In genomic region chr1:16249838-16250241, GRCh38 we compare ENCODE assay signal across 9 cellular contexts. TPM values are rescaled to one million over a fixed set of nuclear protein-coding genes. Genes with fewer than 3 reads are reported as not detected.
DNase-seq lines count a peak whose midpoint lies in the region; TF ChIP-seq lines count a peak whose summit lies in the region.
"Had no signal": no experiment of that assay in that cellular context is flagged by ENCODE, and none has a peak within 500 bp of the region (broad histone marks: within the 10 kb centered on the region; RNA-seq: fewer than 3 reads in every experiment).

No MANE protein-coding gene starts in this region.

- H3K27ac ChIP-seq in liver (ENCODE audit: low read depth in 1 of 2, low read length in 2 of 2) (peak overlapping the region in 1 of 2 donors; percentile 65), tibial nerve (peak overlapping the region; percentile 46 to 90 (median 78))

- no peak for TF ChIP-seq CTCF in liver (IDR thresholded peaks at IDR 0.05; ENCODE audit: low read depth, low read length, missing input control)
- no peak for TF ChIP-seq CTCF in tibial nerve (IDR thresholded peaks at IDR 0.05)

- 28% methylated on average over 3 of the region's 3 CpGs for WGBS in liver
- 25 to 35% methylated on average over 3 of the region's 3 CpGs for WGBS in tibial nerve, 2 donors

- H3K9me3 ChIP-seq in adipocyte (ENCODE audit: control insufficient read depth, low read length) (no peaks in the 10 kb centered on the region), liver (ENCODE audit: control insufficient read depth in 4 of 4, low read length in 3 of 4) (no peaks in the 10 kb centered on the region), tibial nerve (no peaks in the 10 kb centered on the region)

- H3K4me1 ChIP-seq in adipocyte (ENCODE audit: control insufficient read depth, insufficient read depth, low read length) (peaks cover 46% of the 10 kb centered on the region), liver (ENCODE audit: control insufficient read depth in 4 of 4, insufficient read depth in 4 of 4, low read length in 3 of 4) (peaks cover 5 to 46% (median 42%) of the 10 kb centered on the region in 4 donors), tibial nerve (peaks cover 0 to 82% (median 37%) of the 10 kb centered on the region in 4 donors)

- peak in 1 of 2 donors; percentile 16 for TF ChIP-seq RAD21 in liver (IDR thresholded peaks at IDR 0.05)

- H3K4me3 ChIP-seq in adipocyte (ENCODE audit: low read length) (peak overlapping the region; percentile 25), liver (ENCODE audit: low read depth in 1 of 3, low read length in 3 of 3) (no peak overlapping the region), tibial nerve (no peak overlapping the region)

- no peaks in the 10 kb centered on the region for H3K27me3 ChIP-seq in adipocyte (replicated peaks; ENCODE audit: control insufficient read depth, insufficient read depth, low read length)
- H3K27me3 ChIP-seq in liver (ENCODE audit: control insufficient read depth in 4 of 4, insufficient read depth in 4 of 4, low read length in 3 of 4), result no peaks in the 10 kb centered on the region
- no peaks in the 10 kb centered on the region for H3K27me3 ChIP-seq in tibial nerve

- H3K9ac ChIP-seq in adipocyte (ENCODE audit: low read length) (peak overlapping the region; percentile 50), liver (ENCODE audit: low read depth in 1 of 2, low read length in 2 of 2) (peak overlapping the region in 1 of 2 donors; percentile 42)

- H3K36me3 ChIP-seq in adipocyte (ENCODE audit: control insufficient read depth, insufficient read depth, low read length, severe bottlenecking) (peaks cover 33% of the 10 kb centered on the region), liver (ENCODE audit: control insufficient read depth in 4 of 4, insufficient read depth in 3 of 4, low read depth in 1 of 4, low read length in 3 of 4) (peaks cover 2 to 15% (median 9%) of the 10 kb centered on the region in 4 donors), tibial nerve (peaks cover 0 to 53% (median 0%) of the 10 kb centered on the region in 3 donors)

- no peak for TF ChIP-seq POLR2A in tibial nerve (IDR thresholded peaks at IDR 0.05)

- TF ChIP-seq EP300 in tibial nerve (IDR thresholded peaks at IDR 0.05), result peak; percentile 54 to 95

- DNase-seq in activated CD8-positive, alpha-beta memory T cell treated with anti-CD3 and anti-CD28 coated beads, Interleukin-2, amount 50 U/mL, for 48 hours, result peak; percentile 30
- no peak for DNase-seq in activated CD8-positive, alpha-beta memory T cell treated with anti-CD3 and anti-CD28 coated beads, Interleukin-2, amount 50 U/mL, for 4 hours
- DNase-seq in adipocyte (ENCODE audit: low read depth), result peak; percentile 94
- peak; percentile 55 to 78 for DNase-seq in tibial nerve (ENCODE audit: low spot score in 2 of 2)
- DNase-seq in DMS153 (lab: John Stamatoyannopoulos, UW), result no peak
- no peak for DNase-seq in hippocampal formation (lab: John Stamatoyannopoulos, UW)
- no peak for DNase-seq in pons (ENCODE audit: low spot score)
- DNase-seq: activated T-cell treated with anti-CD3 and anti-CD28 coated beads for 4 hours had no signal

TF ChIP-seq in liver, 16 proteins besides CTCF, POLR2A, EP300 and RAD21:
- TF ChIP-seq SP1 (IDR thresholded peaks at IDR 0.05), result peak; percentile 45
- no peak for TF ChIP-seq FOXA1 (IDR thresholded peaks at IDR 0.05)
- TF ChIP-seq FOXA2 (IDR thresholded peaks at IDR 0.05), result no peak
- peak; percentile 44 for TF ChIP-seq ZBTB33 (IDR thresholded peaks at IDR 0.05)
- TF ChIP-seq REST (IDR thresholded peaks at IDR 0.05), result no peak
- peak; percentile 24 for TF ChIP-seq MAX (IDR thresholded peaks at IDR 0.05)
- no peak for TF ChIP-seq HNF4G (IDR thresholded peaks at IDR 0.05)
- TF ChIP-seq, protein P1, sequence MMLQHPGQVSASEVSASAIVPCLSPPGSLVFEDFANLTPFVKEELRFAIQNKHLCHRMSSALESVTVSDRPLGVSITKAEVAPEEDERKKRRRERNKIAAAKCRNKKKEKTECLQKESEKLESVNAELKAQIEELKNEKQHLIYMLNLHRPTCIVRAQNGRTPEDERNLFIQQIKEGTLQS (IDR thresholded peaks at IDR 0.05), result peak; percentile 23
- peak in 1 of 2 donors; percentile 13 for TF ChIP-seq EGR1 (IDR thresholded peaks at IDR 0.05; ENCODE audit: low read depth in 2 of 2)
- TF ChIP-seq HNF4A (conservative IDR thresholded peaks at IDR 0.05), result peak; percentile 69 to 71
- TF ChIP-seq TAF1 (conservative IDR thresholded peaks at IDR 0.05), result peak; percentile 14
- TF ChIP-seq GABPA (IDR thresholded peaks at IDR 0.05 in 1 of 2, conservative IDR thresholded peaks at IDR 0.05 in 1 of 2), result no peak
- peak; percentile 68 for TF ChIP-seq YY1 (IDR thresholded peaks at IDR 0.05)
- peak; percentile 25 to 71 for TF ChIP-seq RXRA (IDR thresholded peaks at IDR 0.05)
- TF ChIP-seq JUND (IDR thresholded peaks at IDR 0.05), result peak in 1 of 2 donors; percentile 60
- TF ChIP-seq NR2F2 (IDR thresholded peaks at IDR 0.05), result no peak
TF ChIP-seq in liver: peak in this region for 10.

RNA-seq across cellular contexts. Expression of gene CPLANE2, which starts 12.9 kb away (rescaled TPM):
- total RNA-seq in liver, result 1 to 10 TPM; 2.5 to 2.7 TPM
- 1 to 10 TPM in 1 of 2 donors, under 1 TPM in 1; 0.96 to 2.4 TPM for polyA plus RNA-seq in liver
- total RNA-seq in tibial nerve, result 10 to 100 TPM in 2 of 4 donors, 1 to 10 TPM in 2; 3.6 to 14.4 (median 9.6) TPM

RNA-seq across cellular contexts. Expression of gene ARHGEF19, which starts 37.4 kb away (rescaled TPM):
- total RNA-seq in liver (1 to 10 TPM in 1 of 2 donors, under 1 TPM in 1; 0.79 to 3.0 TPM), tibial nerve (10 to 100 TPM in 2 of 4 donors, 1 to 10 TPM in 2; 7.8 to 19.3 (median 11.1) TPM)
- polyA plus RNA-seq in liver, result 1 to 10 TPM; 1.9 to 3.2 TPM

Comparison
In these comparisons a context has a peak if more than half of its experiments do, and no peak if none do; other contexts are left out.
1. DNase-seq: peak in activated CD8-positive, alpha-beta memory T cell treated with anti-CD3 and anti-CD28 coated beads, Interleukin-2, amount 50 U/mL, for 48 hours (single experiment), adipocyte (single experiment) and tibial nerve (2 of 2); none in activated CD8-positive, alpha-beta memory T cell treated with anti-CD3 and anti-CD28 coated beads, Interleukin-2, amount 50 U/mL, for 4 hours (single experiment), DMS153 (single experiment), hippocampal formation (0 of 2) and pons (single experiment).